8 cellular contexts compared by ENCODE assay signal in genomic region chr1:145959957-145960467, GRCh38. TPM values are rescaled to one million over a fixed set of nuclear protein-coding genes. Genes with fewer than 3 reads are reported as not detected.
DNase-seq lines count a peak whose midpoint lies in the region; ATAC-seq and TF ChIP-seq lines count a peak whose summit lies in the region.

No MANE protein-coding gene starts in this region.

- H3K27ac ChIP-seq in VCaP, result peak overlapping the region; percentile 73; the same call in 1 of the 2 replicates
- H3K27ac ChIP-seq in rectal smooth muscle tissue (ENCODE audit: low read depth, low read length), result peak overlapping the region; percentile 90

- H3K4me1 ChIP-seq in rectal smooth muscle tissue (ENCODE audit: control insufficient read depth, insufficient read depth, low read length), result peaks cover 31% of the 10 kb centered on the region

- H3K9ac ChIP-seq in rectal smooth muscle tissue (ENCODE audit: low read length), result no peak overlapping the region

- no peak for DNase-seq in GM12865 (ENCODE audit: low read depth)
- DNase-seq in fibroblast of the aortic adventitia (ENCODE audit: low read depth), result no peak
- no peak for DNase-seq in cerebellar nuclear complex (lab: John Stamatoyannopoulos, UW)
- DNase-seq in UCSD-AML1 (lab: John Stamatoyannopoulos, UW; ENCODE audit: unreplicated experiment), result no peak

- ATAC-seq in GM18498 (IDR thresholded peaks at IDR 0.05; ENCODE audit: unreplicated experiment), result no peak
- ATAC-seq in HG02852 (IDR thresholded peaks at IDR 0.05; ENCODE audit: unreplicated experiment), result no peak

- no peak for TF ChIP-seq CTCF in GM12865 (IDR thresholded peaks at IDR 0.05; ENCODE audit: insufficient read depth, low read depth, low read length, missing control alignments)
- no peak for TF ChIP-seq CTCF in VCaP (conservative IDR thresholded peaks at IDR 0.05)
- TF ChIP-seq CTCF in fibroblast of the aortic adventitia (IDR thresholded peaks at IDR 0.05; ENCODE audit: insufficient read depth, low read length), result no peak

- no peaks in the 10 kb centered on the region for H3K36me3 ChIP-seq in rectal smooth muscle tissue (ENCODE audit: control insufficient read depth, insufficient read depth, low read length)

- H3K4me3 ChIP-seq in GM12865 (ENCODE audit: low read depth, low read length) (peak overlapping the region; percentile 52), fibroblast of the aortic adventitia (ENCODE audit: low read depth, low read length) (peak overlapping the region; percentile 71), rectal smooth muscle tissue (ENCODE audit: low read length) (peak overlapping the region; percentile 82)

- peaks cover 2% of the 10 kb centered on the region for H3K27me3 ChIP-seq in rectal smooth muscle tissue (ENCODE audit: control insufficient read depth, insufficient read depth, low read length)

RNA-seq across cellular contexts. Expression of gene LIX1L, which starts 2.2 kb away (rescaled TPM):
- 50.8 and 73.3 TPM in 2 replicates for total RNA-seq in fibroblast of the aortic adventitia (ENCODE audit: low replicate concordance)

RNA-seq across cellular contexts. Expression of gene ANKRD34A, which starts 4.4 kb away (rescaled TPM):
- 0.65 and 0.99 TPM in 2 replicates for total RNA-seq in fibroblast of the aortic adventitia (ENCODE audit: low replicate concordance)

RNA-seq across cellular contexts. Expression of gene POLR3GL, which starts 4.5 kb away (rescaled TPM):
- total RNA-seq in fibroblast of the aortic adventitia (ENCODE audit: low replicate concordance), result 15.7 and 28.4 TPM in 2 replicates

RNA-seq across cellular contexts. Expression of gene RBM8A, which starts 32.7 kb away (rescaled TPM):
- total RNA-seq in fibroblast of the aortic adventitia (ENCODE audit: low replicate concordance), result 111 and 583 TPM in 2 replicates

RNA-seq across cellular contexts. Expression of gene TXNIP, which starts 36.4 kb away (rescaled TPM):
- 73.0 and 257 TPM in 2 replicates for total RNA-seq in fibroblast of the aortic adventitia (ENCODE audit: low replicate concordance)
